ENCODE assay signal across 21 cellular contexts in genomic region chr11:17550455-17551346, GRCh38. TPM values are rescaled to one million over a fixed set of nuclear protein-coding genes. Genes with fewer than 3 reads are reported as not detected.
DNase-seq lines count a peak whose midpoint lies in the region; ATAC-seq and TF ChIP-seq lines count a peak whose summit lies in the region.
"Had no signal": no experiment of that assay in that cellular context is flagged by ENCODE, and none has a peak within 500 bp of the region (broad histone marks: within the 10 kb centered on the region; RNA-seq: fewer than 3 reads in every experiment).

No MANE protein-coding gene starts in this region.

- no peak overlapping the region for H2AK5ac ChIP-seq in IMR-90 (ENCODE audit: low read depth, low read length)

- no peak for TF ChIP-seq RAD21 in IMR-90 (IDR thresholded peaks at IDR 0.05; ENCODE audit: low read length)

- H3K27me3 Mint-ChIP-seq in activated CD8-positive, alpha-beta T cell treated with anti-CD3 and anti-CD28 coated beads, Interleukin-2, amount 10 ng/mL, durations not matched to agents 7 days and 5 days (ENCODE audit: low read depth), result peaks cover 28% of the 10 kb centered on the region
- H3K27me3 Mint-ChIP-seq in neural progenitor cell (ENCODE audit: insufficient read depth, low read depth), result peaks cover 7% of the 10 kb centered on the region

- no peak overlapping the region for H3K4me3 Mint-ChIP-seq in activated CD8-positive, alpha-beta T cell treated with anti-CD3 and anti-CD28 coated beads, Interleukin-2, amount 10 ng/mL, durations not matched to agents 7 days and 5 days
- no peak overlapping the region for H3K4me3 Mint-ChIP-seq in neural progenitor cell
- H3K4me3 Mint-ChIP-seq: activated naive CD4-positive, alpha-beta T cell treated with anti-CD3 and anti-CD28 coated beads for 36 hours; brain; IgD-negative memory B cell had no signal

- TF ChIP-seq POLR2A in IMR-90 (IDR thresholded peaks at IDR 0.05; ENCODE audit: low read depth, low read length), result no peak

- H4K20me1 ChIP-seq in IMR-90 (ENCODE audit: insufficient read depth, low read length), result no peaks in the 10 kb centered on the region
- H4K20me1 ChIP-seq in neural progenitor cell (ENCODE audit: low read depth), result no peaks in the 10 kb centered on the region

- CTCF ChIA-PET in IMR-90 (lab: Yijun Ruan, JAX), result no interaction called here
- CTCF ChIA-PET in activated CD8-positive, alpha-beta T cell treated with anti-CD3 and anti-CD28 coated beads, Interleukin-2, amount 10 ng/mL, durations not matched to agents 7 days and 5 days (lab: Charles Lee), result no interaction called here

- H3K9me3 ChIP-seq in IMR-90 (ENCODE audit: control insufficient read depth, insufficient read depth, low read length) (no peaks in the 10 kb centered on the region), neural progenitor cell (ENCODE audit: low read depth) (no peaks in the 10 kb centered on the region), right atrium auricular region (no peaks in the 10 kb centered on the region)
- H3K9me3 ChIP-seq: BE2C, left lung had no signal

- H3K9ac ChIP-seq in IMR-90 (ENCODE audit: low read depth, low read length) (no peak overlapping the region), neural progenitor cell (no peak overlapping the region)
- H3K9ac ChIP-seq: parathyroid adenoma had no signal

- H3K36me3 ChIP-seq in IMR-90 (ENCODE audit: control insufficient read depth, insufficient read depth, low read length), result no peaks in the 10 kb centered on the region
- H3K36me3 ChIP-seq in neural progenitor cell, result no peaks in the 10 kb centered on the region
- no peaks in the 10 kb centered on the region for H3K36me3 ChIP-seq in right atrium auricular region
- H3K36me3 ChIP-seq: BE2C, left lung had no signal

- peaks cover 24% of the 10 kb centered on the region for H3K4me1 Mint-ChIP-seq in activated CD8-positive, alpha-beta T cell treated with anti-CD3 and anti-CD28 coated beads, Interleukin-2, amount 10 ng/mL, durations not matched to agents 7 days and 5 days (ENCODE audit: low read depth)
- peaks cover 12% of the 10 kb centered on the region for H3K4me1 Mint-ChIP-seq in neural progenitor cell

- no peak overlapping the region for H4K8ac ChIP-seq in IMR-90 (ENCODE audit: low read depth in 2 of 2, low read length in 2 of 2)

- H2AFZ ChIP-seq in IMR-90 (replicated peaks; ENCODE audit: low read length, poor library complexity), result peak overlapping the region; percentile 14
- no peak overlapping the region for H2AFZ ChIP-seq in neural progenitor cell (replicated peaks)
- H2AFZ ChIP-seq: parathyroid adenoma had no signal

- no peak for ATAC-seq in IMR-90 (ENCODE audit: low read depth)
- peak; percentile 47 for ATAC-seq in activated CD8-positive, alpha-beta T cell treated with anti-CD3 and anti-CD28 coated beads, Interleukin-2, amount 10 ng/mL, durations not matched to agents 7 days and 5 days
- ATAC-seq: left lung, Panc1 had no signal

- TF ChIP-seq CTCF in IMR-90 (conservative IDR thresholded peaks at IDR 0.05; ENCODE audit: low read depth, low read length) (no peak), neural progenitor cell (IDR thresholded peaks at IDR 0.05) (no peak), right atrium auricular region (IDR thresholded peaks at IDR 0.05) (no peak)

- no peak overlapping the region for H2BK20ac ChIP-seq in IMR-90 (ENCODE audit: low read depth, low read length)

- H3K4me2 ChIP-seq in IMR-90 (ENCODE audit: low read depth, low read length), result no peak overlapping the region
- no peak overlapping the region for H3K4me2 ChIP-seq in neural progenitor cell

- no peaks in the 10 kb centered on the region for H3K9me1 ChIP-seq in IMR-90 (ENCODE audit: insufficient read depth, low read length)

- DNase-seq in NCI-H2029 (lab: John Stamatoyannopoulos, UW), result peak; percentile 5
- no peak for DNase-seq in NCI-H2029 treated with DMSO at 0.1 percent for 48 hours (lab: John Stamatoyannopoulos, UW)
- DNase-seq in IMR-90, result no peak
- peak; percentile 30 for DNase-seq in activated CD8-positive, alpha-beta T cell treated with anti-CD3 and anti-CD28 coated beads, Interleukin-2, amount 10 ng/mL, durations not matched to agents 7 days and 5 days
- no peak for DNase-seq in neural progenitor cell (ENCODE audit: low spot score)
- no peak for DNase-seq in activated gamma-delta T cell treated with Interleukin-2 at 50 U/mL for 16 hours
- no peak for DNase-seq in NCI-H2196 treated with DMSO at 0.1 percent for 48 hours (lab: John Stamatoyannopoulos, UW; ENCODE audit: unreplicated experiment)
- no peak for DNase-seq in right atrium auricular region (ENCODE audit: low spot score)
- DNase-seq: activated naive CD4-positive, alpha-beta T cell treated with anti-CD3 and anti-CD28 coated beads for 36 hours; BE2C; left lung; NCI-H1048; NCI-H2171; stimulated activated CD4-positive, alpha-beta T cell treated with anti-CD3 and anti-CD28 coated beads, Interleukin-4, amount 100 ng/mL, for 4 hours had no signal

- H2AK9ac ChIP-seq in IMR-90 (replicated peaks; ENCODE audit: low read depth, low read length, poor library complexity), result no peak overlapping the region

- no peak overlapping the region for H2BK120ac ChIP-seq in IMR-90 (ENCODE audit: low read depth, low read length)

- H3K4me3 ChIP-seq in IMR-90 (ENCODE audit: insufficient read depth, low read depth, low read length) (no peak overlapping the region), neural progenitor cell (no peak overlapping the region), right atrium auricular region (no peak overlapping the region)
- H3K4me3 ChIP-seq: left lung had no signal

- no peaks in the 10 kb centered on the region for H3K36me3 Mint-ChIP-seq in activated CD8-positive, alpha-beta T cell treated with anti-CD3 and anti-CD28 coated beads, Interleukin-2, amount 10 ng/mL, durations not matched to agents 7 days and 5 days (ENCODE audit: low read depth)
- no peaks in the 10 kb centered on the region for H3K36me3 Mint-ChIP-seq in neural progenitor cell
- H3K36me3 Mint-ChIP-seq: brain had no signal

- no peak overlapping the region for H4K91ac ChIP-seq in IMR-90 (ENCODE audit: insufficient read depth, low read depth, low read length)

- no peak overlapping the region for H3K14ac ChIP-seq in IMR-90 (replicated peaks; ENCODE audit: low read depth, low read length)

- dilution Hi-C loops in IMR-90 (cut with HindIII; ENCODE audit: low sequenced_read_pairs, unreplicated experiment), result no loop called here

- no peak overlapping the region for H4K5ac ChIP-seq in IMR-90 (ENCODE audit: low read depth, low read length)

- H3K56ac ChIP-seq in IMR-90 (ENCODE audit: extremely low read depth, insufficient read depth, low read length), result no peak overlapping the region

- intact Hi-C loops in IMR-90 (cut with micrococcal nuclease), result no loop called here

- H3K27ac ChIP-seq in IMR-90 (ENCODE audit: insufficient read depth, low read length) (no peak overlapping the region), neural progenitor cell (no peak overlapping the region), right atrium auricular region (no peak overlapping the region)
- H3K27ac ChIP-seq: 22Rv1, left lung, parathyroid adenoma had no signal

- H2BK15ac ChIP-seq in IMR-90 (ENCODE audit: low read depth, low read length), result no peak overlapping the region

- in situ Hi-C loops in IMR-90 (cut with MboI; ENCODE audit: low sequenced_read_pairs), result no loop called here

- H3K79me1 ChIP-seq in IMR-90 (ENCODE audit: low read depth in 1 of 2, low read length in 2 of 2), result no peaks in the 10 kb centered on the region

- H3K23ac ChIP-seq in IMR-90 (ENCODE audit: low read depth, low read length), result no peak overlapping the region

- H3K18ac ChIP-seq in IMR-90 (ENCODE audit: low read depth, low read length), result no peak overlapping the region

- H3K4me1 ChIP-seq in IMR-90 (ENCODE audit: control insufficient read depth, insufficient read depth, low read length), result no peaks in the 10 kb centered on the region
- peaks cover 9% of the 10 kb centered on the region for H3K4me1 ChIP-seq in neural progenitor cell
- H3K4me1 ChIP-seq in right atrium auricular region, result no peaks in the 10 kb centered on the region
- H3K4me1 ChIP-seq: BE2C, left lung, parathyroid adenoma had no signal

- POLR2A ChIA-PET in IMR-90 (lab: Charles Lee; ENCODE audit: unreplicated experiment), result no interaction called here
- POLR2A ChIA-PET in activated CD8-positive, alpha-beta T cell treated with anti-CD3 and anti-CD28 coated beads, Interleukin-2, amount 10 ng/mL, durations not matched to agents 7 days and 5 days (lab: Charles Lee), result no interaction called here

- H3K27me3 ChIP-seq in IMR-90 (ENCODE audit: control insufficient read depth, insufficient read depth, low read length), result peaks cover 12% of the 10 kb centered on the region; the same call in 1 of the 2 replicates
- H3K27me3 ChIP-seq in neural progenitor cell, result peaks cover 23% of the 10 kb centered on the region
- H3K27me3 ChIP-seq in right atrium auricular region, result no peaks in the 10 kb centered on the region
- H3K27me3 ChIP-seq: BE2C had no signal

- H3K27ac Mint-ChIP-seq in activated CD8-positive, alpha-beta T cell treated with anti-CD3 and anti-CD28 coated beads, Interleukin-2, amount 10 ng/mL, durations not matched to agents 7 days and 5 days, result peak overlapping the region; percentile 71
- peak overlapping the region; percentile 22 for H3K27ac Mint-ChIP-seq in neural progenitor cell
- H3K27ac Mint-ChIP-seq: activated naive CD4-positive, alpha-beta T cell treated with anti-CD3 and anti-CD28 coated beads for 36 hours; IgD-negative memory B cell had no signal

- no peaks in the 10 kb centered on the region for H3K79me2 ChIP-seq in neural progenitor cell (ENCODE audit: low read depth)
- H3K79me2 ChIP-seq: parathyroid adenoma had no signal

- H3K4ac ChIP-seq in IMR-90 (ENCODE audit: low read depth, low read length), result no peak overlapping the region

- 20% methylated on average over 4 of the region's 12 CpGs; no CpG with 5 or more reads in 1 of the 2 experiments for WGBS in IMR-90 (ENCODE audit: extremely low coverage in 2 of 2, insufficient read length in 1 of 2), 2 experiments

- H3K9me3 Mint-ChIP-seq in activated CD8-positive, alpha-beta T cell treated with anti-CD3 and anti-CD28 coated beads, Interleukin-2, amount 10 ng/mL, durations not matched to agents 7 days and 5 days (ENCODE audit: insufficient read depth), result no peaks in the 10 kb centered on the region
- H3K9me3 Mint-ChIP-seq in neural progenitor cell, result no peaks in the 10 kb centered on the region
- H3K9me3 Mint-ChIP-seq: activated naive CD4-positive, alpha-beta T cell treated with anti-CD3 and anti-CD28 coated beads for 36 hours; IgD-negative memory B cell had no signal

- no peak overlapping the region for H2BK5ac ChIP-seq in IMR-90 (ENCODE audit: low read depth, low read length, poor library complexity, severe bottlenecking)

- H3F3A ChIP-seq in neural progenitor cell (ENCODE audit: low read depth), result no peaks in the 10 kb centered on the region

- BruUV-seq in IMR-90 (replicated peaks; lab: Mats Ljungman, UMichigan), result no TSS peak

RNA-seq across cellular contexts. Expression of gene OTOG, which starts 3.6 kb away (rescaled TPM):
- not detected in 2 replicates for total RNA-seq in IMR-90 (2012; rRNA removed)
- polyA plus RNA-seq in IMR-90 (2012; rRNA removed), result not detected in 2 replicates
- polyA plus RNA-seq in IMR-90 (2012; cell fraction: cytosol; rRNA removed), result not detected in 2 replicates
- not detected in 2 replicates for polyA plus RNA-seq in IMR-90 (2012; cell fraction: nucleus; rRNA removed; ENCODE audit: low replicate concordance)
- not detected for total RNA-seq in activated CD8-positive, alpha-beta T cell treated with anti-CD3 and anti-CD28 coated beads, Interleukin-2, amount 10 ng/mL, durations not matched to agents 7 days and 5 days
- total RNA-seq in neural progenitor cell (ENCODE audit: low replicate concordance), result 0.34 and 42.1 TPM in 2 replicates
- total RNA-seq in right atrium auricular region, result not detected
- total RNA-seq: activated CD8-positive, alpha-beta memory T cell treated with anti-CD3 and anti-CD28 coated beads for 36 hours; activated naive CD4-positive, alpha-beta T cell treated with anti-CD3 and anti-CD28 coated beads for 36 hours; left lung had no signal
- polyA plus RNA-seq: IgD-negative memory B cell had no signal

RNA-seq across cellular contexts. Expression of gene USH1C, which starts 6.5 kb away (rescaled TPM):
- not detected in 2 replicates for total RNA-seq in IMR-90 (2012; rRNA removed)
- polyA plus RNA-seq in IMR-90 (2012; rRNA removed), result not detected in 2 replicates
- polyA plus RNA-seq in IMR-90 (2012; cell fraction: cytosol; rRNA removed), result not detected in 2 replicates
- not detected in 2 replicates for polyA plus RNA-seq in IMR-90 (2012; cell fraction: nucleus; rRNA removed; ENCODE audit: low replicate concordance)
- not detected for total RNA-seq in activated CD8-positive, alpha-beta T cell treated with anti-CD3 and anti-CD28 coated beads, Interleukin-2, amount 10 ng/mL, durations not matched to agents 7 days and 5 days
- 0.24 and 0.56 TPM in 2 replicates for total RNA-seq in neural progenitor cell (ENCODE audit: low replicate concordance)
- total RNA-seq in right atrium auricular region, result not detected
- total RNA-seq: activated CD8-positive, alpha-beta memory T cell treated with anti-CD3 and anti-CD28 coated beads for 36 hours; activated naive CD4-positive, alpha-beta T cell treated with anti-CD3 and anti-CD28 coated beads for 36 hours; skeletal muscle tissue had no signal
- polyA plus RNA-seq: IgD-negative memory B cell had no signal

Comparison
In these comparisons a context has a peak if more than half of its experiments do, and no peak if none do; other contexts are left out.
1. DNase-seq: peak in NCI-H2029 (single experiment) and activated CD8-positive, alpha-beta T cell treated with anti-CD3 and anti-CD28 coated beads, Interleukin-2, amount 10 ng/mL, durations not matched to agents 7 days and 5 days (single experiment); none in NCI-H2029 treated with DMSO at 0.1 percent for 48 hours (single experiment), IMR-90 (single experiment), neural progenitor cell (single experiment), activated gamma-delta T cell treated with Interleukin-2 at 50 U/mL for 16 hours (single experiment), NCI-H2196 treated with DMSO at 0.1 percent for 48 hours (single experiment) and right atrium auricular region (single experiment).